ENCODE assay signal across 1 cellular context in genomic region chr4:145774473-145774872, GRCh38.
TF ChIP-seq lines count a peak whose summit lies in the region.

No MANE protein-coding gene starts in this region.

TF ChIP-seq in WTC11, 78 proteins besides CTCF, POLR2A, EP300 and RAD21 (continued from another document):
- no peak for TF ChIP-seq STAT6 (CRISPR knock-in tag; conservative IDR thresholded peaks at IDR 0.05; ENCODE audit: low read depth)
- TF ChIP-seq ATF6 (CRISPR knock-in tag; IDR thresholded peaks at IDR 0.05): no peak
- no peak for TF ChIP-seq ZNF219 (CRISPR knock-in tag; IDR thresholded peaks at IDR 0.05; ENCODE audit: borderline replicate concordance)
- no peak for TF ChIP-seq AFF4 (CRISPR knock-in tag; IDR thresholded peaks at IDR 0.05; ENCODE audit: borderline replicate concordance)
- no peak for TF ChIP-seq NR3C1 (CRISPR knock-in tag; conservative IDR thresholded peaks at IDR 0.05; ENCODE audit: low read depth)
